Comparison of ENCODE assay signal across 1 cellular context in the genomic region with DNA sequence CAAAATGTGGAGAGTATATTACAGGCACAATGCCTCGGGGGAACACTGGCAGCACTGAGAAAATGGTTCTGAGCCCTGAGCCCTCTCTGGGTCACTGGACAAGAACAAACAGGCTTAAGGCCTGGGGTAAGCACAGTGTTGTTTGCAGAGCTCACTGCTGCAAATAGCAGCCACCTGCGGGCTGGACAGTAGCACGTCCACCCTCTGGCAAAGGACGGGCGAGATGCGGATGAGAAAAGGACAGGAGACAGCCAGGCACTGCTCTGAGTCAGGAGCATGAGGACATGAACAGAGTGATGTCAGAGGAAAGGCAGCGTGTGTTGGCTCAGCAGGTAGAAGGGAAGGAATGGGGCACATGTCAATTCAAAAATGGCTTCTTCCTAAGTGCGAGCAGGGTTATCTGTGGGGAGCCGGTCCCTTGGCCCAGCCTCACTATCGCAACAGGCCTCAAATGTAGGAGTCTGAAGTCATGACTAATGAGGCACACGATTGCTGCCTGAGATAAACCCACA.
TF ChIP-seq lines count a peak whose summit lies in the region.

No MANE protein-coding gene starts in this region.

TF ChIP-seq in K562, 482 proteins besides CTCF, POLR2A, EP300 and RAD21 (continued from another document and continues in another):
- TF ChIP-seq, protein P1, sequence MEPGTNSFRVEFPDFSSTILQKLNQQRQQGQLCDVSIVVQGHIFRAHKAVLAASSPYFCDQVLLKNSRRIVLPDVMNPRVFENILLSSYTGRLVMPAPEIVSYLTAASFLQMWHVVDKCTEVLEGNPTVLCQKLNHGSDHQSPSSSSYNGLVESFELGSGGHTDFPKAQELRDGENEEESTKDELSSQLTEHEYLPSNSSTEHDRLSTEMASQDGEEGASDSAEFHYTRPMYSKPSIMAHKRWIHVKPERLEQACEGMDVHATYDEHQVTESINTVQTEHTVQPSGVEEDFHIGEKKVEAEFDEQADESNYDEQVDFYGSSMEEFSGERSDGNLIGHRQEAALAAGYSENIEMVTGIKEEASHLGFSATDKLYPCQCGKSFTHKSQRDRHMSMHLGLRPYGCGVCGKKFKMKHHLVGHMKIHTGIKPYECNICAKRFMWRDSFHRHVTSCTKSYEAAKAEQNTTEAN (CRISPR knock-in tag; IDR thresholded peaks at IDR 0.05) = no peak
- 0 out of 2 replicates have a peak, but pooled peaks have one; percentile 20 for TF ChIP-seq ETV5 (CRISPR knock-in tag; IDR thresholded peaks at IDR 0.05; ENCODE audit: low read depth)
- peak; percentile 90 for TF ChIP-seq EP400 (IDR thresholded peaks at IDR 0.05)
- TF ChIP-seq HNRNPUL1 (IDR thresholded peaks at IDR 0.05; ENCODE audit: low read length) = no peak
- TF ChIP-seq ZBTB17 (CRISPR knock-in tag; IDR thresholded peaks at IDR 0.05) = peak; percentile 90
- TF ChIP-seq TAF9B (IDR thresholded peaks at IDR 0.05; ENCODE audit: partially characterized antibody) = no peak
- 0 out of 2 replicates have a peak, but pooled peaks have one; percentile 58 for TF ChIP-seq KLF13 (tag; IDR thresholded peaks at IDR 0.05; ENCODE audit: borderline replicate concordance, low read depth)
- TF ChIP-seq SOX6 (IDR thresholded peaks at IDR 0.05) = peak; percentile 71
- TF ChIP-seq, protein P2, sequence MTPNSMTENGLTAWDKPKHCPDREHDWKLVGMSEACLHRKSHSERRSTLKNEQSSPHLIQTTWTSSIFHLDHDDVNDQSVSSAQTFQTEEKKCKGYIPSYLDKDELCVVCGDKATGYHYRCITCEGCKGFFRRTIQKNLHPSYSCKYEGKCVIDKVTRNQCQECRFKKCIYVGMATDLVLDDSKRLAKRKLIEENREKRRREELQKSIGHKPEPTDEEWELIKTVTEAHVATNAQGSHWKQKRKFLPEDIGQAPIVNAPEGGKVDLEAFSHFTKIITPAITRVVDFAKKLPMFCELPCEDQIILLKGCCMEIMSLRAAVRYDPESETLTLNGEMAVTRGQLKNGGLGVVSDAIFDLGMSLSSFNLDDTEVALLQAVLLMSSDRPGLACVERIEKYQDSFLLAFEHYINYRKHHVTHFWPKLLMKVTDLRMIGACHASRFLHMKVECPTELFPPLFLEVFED (CRISPR knock-in tag; conservative IDR thresholded peaks at IDR 0.05) = 0 out of 2 replicates have a peak, but pooled peaks have one; percentile 51
- TF ChIP-seq ELF4 (CRISPR knock-in tag; IDR thresholded peaks at IDR 0.05) = peak; percentile 80; the same call in 1 of the 2 replicates
- TF ChIP-seq ZNF586 (CRISPR knock-in tag; conservative IDR thresholded peaks at IDR 0.05) = no peak
- TF ChIP-seq HOXB6 (CRISPR knock-in tag; IDR thresholded peaks at IDR 0.05; ENCODE audit: borderline replicate concordance) = no peak
- TF ChIP-seq ZNF124 (CRISPR knock-in tag; IDR thresholded peaks at IDR 0.05) = no peak
- TF ChIP-seq MCM7 (IDR thresholded peaks at IDR 0.05) = no peak
- TF ChIP-seq ZNF780A (CRISPR knock-in tag; IDR thresholded peaks at IDR 0.05) = no peak
- TF ChIP-seq, protein P3, sequence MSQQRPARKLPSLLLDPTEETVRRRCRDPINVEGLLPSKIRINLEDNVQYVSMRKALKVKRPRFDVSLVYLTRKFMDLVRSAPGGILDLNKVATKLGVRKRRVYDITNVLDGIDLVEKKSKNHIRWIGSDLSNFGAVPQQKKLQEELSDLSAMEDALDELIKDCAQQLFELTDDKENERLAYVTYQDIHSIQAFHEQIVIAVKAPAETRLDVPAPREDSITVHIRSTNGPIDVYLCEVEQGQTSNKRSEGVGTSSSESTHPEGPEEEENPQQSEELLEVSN (IDR thresholded peaks at IDR 0.05; ENCODE audit: borderline replicate concordance in 1 of 2, extremely low read depth in 1 of 2, insufficient read depth in 1 of 2, insufficient read length in 1 of 2, low read depth in 1 of 2, low read length in 1 of 2, poor library complexity in 1 of 2, severe bottlenecking in 1 of 2) = peak; percentile 36 to 67
- TF ChIP-seq, protein P4, sequence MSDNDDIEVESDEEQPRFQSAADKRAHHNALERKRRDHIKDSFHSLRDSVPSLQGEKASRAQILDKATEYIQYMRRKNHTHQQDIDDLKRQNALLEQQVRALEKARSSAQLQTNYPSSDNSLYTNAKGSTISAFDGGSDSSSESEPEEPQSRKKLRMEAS (CRISPR knock-in tag; IDR thresholded peaks at IDR 0.05) = peak; percentile 92
- peak; percentile 81 for TF ChIP-seq SMARCE1 (IDR thresholded peaks at IDR 0.05)
- TF ChIP-seq ZNF23 (CRISPR knock-in tag; IDR thresholded peaks at IDR 0.05) = 0 out of 2 replicates have a peak, but pooled peaks have one; percentile 66
- TF ChIP-seq ZNF165 (CRISPR knock-in tag; IDR thresholded peaks at IDR 0.05; ENCODE audit: borderline replicate concordance) = 0 out of 2 replicates have a peak, but pooled peaks have one; percentile 53
- TF ChIP-seq, protein P5, sequence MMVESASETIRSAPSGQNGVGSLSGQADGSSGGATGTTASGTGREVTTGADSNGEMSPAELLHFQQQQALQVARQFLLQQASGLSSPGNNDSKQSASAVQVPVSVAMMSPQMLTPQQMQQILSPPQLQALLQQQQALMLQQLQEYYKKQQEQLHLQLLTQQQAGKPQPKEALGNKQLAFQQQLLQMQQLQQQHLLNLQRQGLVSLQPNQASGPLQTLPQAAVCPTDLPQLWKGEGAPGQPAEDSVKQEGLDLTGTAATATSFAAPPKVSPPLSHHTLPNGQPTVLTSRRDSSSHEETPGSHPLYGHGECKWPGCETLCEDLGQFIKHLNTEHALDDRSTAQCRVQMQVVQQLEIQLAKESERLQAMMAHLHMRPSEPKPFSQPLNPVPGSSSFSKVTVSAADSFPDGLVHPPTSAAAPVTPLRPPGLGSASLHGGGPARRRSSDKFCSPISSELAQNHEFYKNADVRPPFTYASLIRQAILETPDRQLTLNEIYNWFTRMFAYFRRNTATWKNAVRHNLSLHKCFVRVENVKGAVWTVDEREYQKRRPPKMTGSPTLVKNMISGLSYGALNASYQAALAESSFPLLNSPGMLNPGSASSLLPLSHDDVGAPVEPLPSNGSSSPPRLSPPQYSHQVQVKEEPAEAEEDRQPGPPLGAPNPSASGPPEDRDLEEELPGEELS (CRISPR knock-in tag; IDR thresholded peaks at IDR 0.05; ENCODE audit: borderline replicate concordance) = 0 out of 2 replicates have a peak, but pooled peaks have one; percentile 40
- no peak for TF ChIP-seq NR3C1 (CRISPR knock-in tag; IDR thresholded peaks at IDR 0.05)
- TF ChIP-seq, protein P6, sequence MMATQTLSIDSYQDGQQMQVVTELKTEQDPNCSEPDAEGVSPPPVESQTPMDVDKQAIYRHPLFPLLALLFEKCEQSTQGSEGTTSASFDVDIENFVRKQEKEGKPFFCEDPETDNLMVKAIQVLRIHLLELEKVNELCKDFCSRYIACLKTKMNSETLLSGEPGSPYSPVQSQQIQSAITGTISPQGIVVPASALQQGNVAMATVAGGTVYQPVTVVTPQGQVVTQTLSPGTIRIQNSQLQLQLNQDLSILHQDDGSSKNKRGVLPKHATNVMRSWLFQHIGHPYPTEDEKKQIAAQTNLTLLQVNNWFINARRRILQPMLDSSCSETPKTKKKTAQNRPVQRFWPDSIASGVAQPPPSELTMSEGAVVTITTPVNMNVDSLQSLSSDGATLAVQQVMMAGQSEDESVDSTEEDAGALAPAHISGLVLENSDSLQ (IDR thresholded peaks at IDR 0.05) = peak; percentile 59; the same call in 1 of the 2 replicates
- TF ChIP-seq ZFX (CRISPR knock-in tag; IDR thresholded peaks at IDR 0.05) = peak; percentile 84
- peak; percentile 82 for TF ChIP-seq MEIS2 (IDR thresholded peaks at IDR 0.05; ENCODE audit: partially characterized antibody)
- peak; percentile 100 for TF ChIP-seq ZBED1 (IDR thresholded peaks at IDR 0.05)
- TF ChIP-seq SIX5 (IDR thresholded peaks at IDR 0.05; ENCODE audit: borderline replicate concordance in 1 of 2, insufficient read depth in 1 of 2, low read depth in 1 of 2, low read length in 2 of 2) = no peak
- TF ChIP-seq ZNF583 (CRISPR knock-in tag; IDR thresholded peaks at IDR 0.05) = peak; percentile 92
- peak; percentile 77 for TF ChIP-seq JUN (IDR thresholded peaks at IDR 0.05; ENCODE audit: borderline replicate concordance, low read depth, low read length)
- no peak for TF ChIP-seq JUN (CRISPR knock-in tag; IDR thresholded peaks at IDR 0.05; ENCODE audit: borderline replicate concordance)
- TF ChIP-seq CTBP1 (IDR thresholded peaks at IDR 0.05; ENCODE audit: borderline replicate concordance) = peak; percentile 85
- TF ChIP-seq, protein P7, sequence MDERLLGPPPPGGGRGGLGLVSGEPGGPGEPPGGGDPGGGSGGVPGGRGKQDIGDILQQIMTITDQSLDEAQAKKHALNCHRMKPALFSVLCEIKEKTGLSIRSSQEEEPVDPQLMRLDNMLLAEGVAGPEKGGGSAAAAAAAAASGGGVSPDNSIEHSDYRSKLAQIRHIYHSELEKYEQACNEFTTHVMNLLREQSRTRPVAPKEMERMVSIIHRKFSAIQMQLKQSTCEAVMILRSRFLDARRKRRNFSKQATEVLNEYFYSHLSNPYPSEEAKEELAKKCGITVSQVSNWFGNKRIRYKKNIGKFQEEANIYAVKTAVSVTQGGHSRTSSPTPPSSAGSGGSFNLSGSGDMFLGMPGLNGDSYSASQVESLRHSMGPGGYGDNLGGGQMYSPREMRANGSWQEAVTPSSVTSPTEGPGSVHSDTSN (CRISPR knock-in tag; IDR thresholded peaks at IDR 0.05; ENCODE audit: low read depth) = no peak
- TF ChIP-seq, protein P7 (tag; conservative IDR thresholded peaks at IDR 0.05; ENCODE audit: low read depth) = peak; percentile 55
- TF ChIP-seq, protein P8, sequence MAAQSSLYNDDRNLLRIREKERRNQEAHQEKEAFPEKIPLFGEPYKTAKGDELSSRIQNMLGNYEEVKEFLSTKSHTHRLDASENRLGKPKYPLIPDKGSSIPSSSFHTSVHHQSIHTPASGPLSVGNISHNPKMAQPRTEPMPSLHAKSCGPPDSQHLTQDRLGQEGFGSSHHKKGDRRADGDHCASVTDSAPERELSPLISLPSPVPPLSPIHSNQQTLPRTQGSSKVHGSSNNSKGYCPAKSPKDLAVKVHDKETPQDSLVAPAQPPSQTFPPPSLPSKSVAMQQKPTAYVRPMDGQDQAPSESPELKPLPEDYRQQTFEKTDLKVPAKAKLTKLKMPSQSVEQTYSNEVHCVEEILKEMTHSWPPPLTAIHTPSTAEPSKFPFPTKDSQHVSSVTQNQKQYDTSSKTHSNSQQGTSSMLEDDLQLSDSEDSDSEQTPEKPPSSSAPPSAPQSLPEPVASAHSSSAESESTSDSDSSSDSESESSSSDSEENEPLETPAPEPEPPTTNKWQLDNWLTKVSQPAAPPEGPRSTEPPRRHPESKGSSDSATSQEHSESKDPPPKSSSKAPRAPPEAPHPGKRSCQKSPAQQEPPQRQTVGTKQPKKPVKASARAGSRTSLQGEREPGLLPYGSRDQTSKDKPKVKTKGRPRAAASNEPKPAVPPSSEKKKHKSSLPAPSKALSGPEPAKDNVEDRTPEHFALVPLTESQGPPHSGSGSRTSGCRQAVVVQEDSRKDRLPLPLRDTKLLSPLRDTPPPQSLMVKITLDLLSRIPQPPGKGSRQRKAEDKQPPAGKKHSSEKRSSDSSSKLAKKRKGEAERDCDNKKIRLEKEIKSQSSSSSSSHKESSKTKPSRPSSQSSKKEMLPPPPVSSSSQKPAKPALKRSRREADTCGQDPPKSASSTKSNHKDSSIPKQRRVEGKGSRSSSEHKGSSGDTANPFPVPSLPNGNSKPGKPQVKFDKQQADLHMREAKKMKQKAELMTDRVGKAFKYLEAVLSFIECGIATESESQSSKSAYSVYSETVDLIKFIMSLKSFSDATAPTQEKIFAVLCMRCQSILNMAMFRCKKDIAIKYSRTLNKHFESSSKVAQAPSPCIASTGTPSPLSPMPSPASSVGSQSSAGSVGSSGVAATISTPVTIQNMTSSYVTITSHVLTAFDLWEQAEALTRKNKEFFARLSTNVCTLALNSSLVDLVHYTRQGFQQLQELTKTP (IDR thresholded peaks at IDR 0.05; ENCODE audit: low read depth in 1 of 2, partially characterized antibody in 2 of 2) = peak in 1 of 2 experiments; percentile 13
- no peak; the same call in 1 of the 2 replicates for TF ChIP-seq ETV1 (tag; conservative IDR thresholded peaks at IDR 0.05; ENCODE audit: low read depth)
- no peak for TF ChIP-seq ELF1 (tag; IDR thresholded peaks at IDR 0.05)
- TF ChIP-seq, protein P9, sequence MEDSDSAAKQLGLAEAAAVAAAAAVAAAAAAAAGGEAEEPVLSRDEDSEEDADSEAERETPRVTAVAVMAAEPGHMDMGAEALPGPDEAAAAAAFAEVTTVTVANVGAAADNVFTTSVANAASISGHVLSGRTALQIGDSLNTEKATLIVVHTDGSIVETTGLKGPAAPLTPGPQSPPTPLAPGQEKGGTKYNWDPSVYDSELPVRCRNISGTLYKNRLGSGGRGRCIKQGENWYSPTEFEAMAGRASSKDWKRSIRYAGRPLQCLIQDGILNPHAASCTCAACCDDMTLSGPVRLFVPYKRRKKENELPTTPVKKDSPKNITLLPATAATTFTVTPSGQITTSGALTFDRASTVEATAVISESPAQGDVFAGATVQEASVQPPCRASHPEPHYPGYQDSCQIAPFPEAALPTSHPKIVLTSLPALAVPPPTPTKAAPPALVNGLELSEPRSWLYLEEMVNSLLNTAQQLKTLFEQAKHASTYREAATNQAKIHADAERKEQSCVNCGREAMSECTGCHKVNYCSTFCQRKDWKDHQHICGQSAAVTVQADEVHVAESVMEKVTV (CRISPR knock-in tag; IDR thresholded peaks at IDR 0.05) = no peak; the same call in 1 of the 2 replicates
- TF ChIP-seq POLR2AphosphoS2 (IDR thresholded peaks at IDR 0.05; ENCODE audit: low read length) = no peak
- TF ChIP-seq, protein P10, sequence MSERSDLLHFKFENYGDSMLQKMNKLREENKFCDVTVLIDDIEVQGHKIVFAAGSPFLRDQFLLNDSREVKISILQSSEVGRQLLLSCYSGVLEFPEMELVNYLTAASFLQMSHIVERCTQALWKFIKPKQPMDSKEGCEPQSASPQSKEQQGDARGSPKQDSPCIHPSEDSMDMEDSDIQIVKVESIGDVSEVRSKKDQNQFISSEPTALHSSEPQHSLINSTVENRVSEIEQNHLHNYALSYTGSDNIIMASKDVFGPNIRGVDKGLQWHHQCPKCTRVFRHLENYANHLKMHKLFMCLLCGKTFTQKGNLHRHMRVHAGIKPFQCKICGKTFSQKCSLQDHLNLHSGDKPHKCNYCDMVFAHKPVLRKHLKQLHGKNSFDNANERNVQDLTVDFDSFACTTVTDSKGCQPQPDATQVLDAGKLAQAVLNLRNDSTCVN (CRISPR knock-in tag; IDR thresholded peaks at IDR 0.05) = no peak
- TF ChIP-seq, protein P11, sequence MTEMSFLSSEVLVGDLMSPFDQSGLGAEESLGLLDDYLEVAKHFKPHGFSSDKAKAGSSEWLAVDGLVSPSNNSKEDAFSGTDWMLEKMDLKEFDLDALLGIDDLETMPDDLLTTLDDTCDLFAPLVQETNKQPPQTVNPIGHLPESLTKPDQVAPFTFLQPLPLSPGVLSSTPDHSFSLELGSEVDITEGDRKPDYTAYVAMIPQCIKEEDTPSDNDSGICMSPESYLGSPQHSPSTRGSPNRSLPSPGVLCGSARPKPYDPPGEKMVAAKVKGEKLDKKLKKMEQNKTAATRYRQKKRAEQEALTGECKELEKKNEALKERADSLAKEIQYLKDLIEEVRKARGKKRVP (CRISPR knock-in tag; IDR thresholded peaks at IDR 0.05) = peak; percentile 83
- TF ChIP-seq ZNF695 (CRISPR knock-in tag; IDR thresholded peaks at IDR 0.05) = 0 out of 2 replicates have a peak, but pooled peaks have one; percentile 80
